ENCODE assay signal across 30 cellular contexts in genomic region chr10:123100030-123100762, GRCh38. TPM values are rescaled to one million over a fixed set of nuclear protein-coding genes. Genes with fewer than 3 reads are reported as not detected.
A peak's percentile ranks its signal among the peaks of the same experiment; 100 is the strongest.
DNase-seq lines count a peak whose midpoint lies in the region; ATAC-seq and TF ChIP-seq lines count a peak whose summit lies in the region.
"Had no signal": no experiment of that assay in that cellular context is flagged by ENCODE, and none has a peak within 500 bp of the region (broad histone marks: within the 10 kb centered on the region; RNA-seq: fewer than 3 reads in every experiment).

No MANE protein-coding gene starts in this region.

- POLR2A ChIA-PET in WTC11 (lab: Charles Lee): no interaction called here

- H3K4me3 Mint-ChIP-seq in GM23338: no peak overlapping the region
- no peak overlapping the region for H3K4me3 Mint-ChIP-seq in WTC11
- H3K4me3 Mint-ChIP-seq: activated CD4-positive, alpha-beta T cell treated with anti-CD3 and anti-CD28 coated beads, Interleukin-2, amount 10 ng/mL, durations not matched to agents 24 days and 14 days; activated naive CD8-positive, alpha-beta T cell treated with anti-CD3 and anti-CD28 coated beads, Interleukin-2, amount 50 U/mL, for 24 hours; activated T-cell treated with anti-CD3 and anti-CD28 coated beads, Interleukin-2, amount 50 U/mL, for 24 hours; CD4-positive, alpha-beta memory T cell; stimulated activated memory B cell treated with anti-CD40 and anti-IgM and Interleukin-4, amounts not matched to agents 10 μg/mL and 1 μg/mL and 100 μg/mL, for 72 hours had no signal

- peak; percentile 15 for DNase-seq in GM23338 (ENCODE audit: low spot score)
- DNase-seq in NAMALWA (ENCODE audit: low spot score): peak; percentile 8
- DNase-seq in WTC11 (ENCODE audit: low spot score): no peak
- DNase-seq in testis: peak; percentile 81
- DNase-seq in NCI-H524 (lab: John Stamatoyannopoulos, UW): no peak
- no peak for DNase-seq in NCI-H1436 (lab: John Stamatoyannopoulos, UW)
- DNase-seq: activated CD4-positive, alpha-beta T cell treated with anti-CD3 and anti-CD28 coated beads, Interleukin-2, amount 10 ng/mL, durations not matched to agents 24 days and 14 days; activated naive CD8-positive, alpha-beta T cell treated with anti-CD3 and anti-CD28 coated beads, Interleukin-2, amount 50 U/mL, for 24 hours; activated T-cell treated with anti-CD3 and anti-CD28 coated beads, Interleukin-2, amount 50 U/mL, for 24 hours; CD4-positive, alpha-beta memory T cell; EL; hippocampal formation; mesenchymal stem cell; NCI-H1048; NCI-H1694 treated with DMSO at 0.1 percent for 48 hours; NCI-H526; posterior cingulate gyrus; stimulated activated CD4-positive, alpha-beta T cell treated with anti-CD3 and anti-CD28 coated beads, Interleukin-12 subunit alpha, Interleukin-12 subunit beta, amount 100 ng/mL, for 4 hours; stimulated activated CD4-positive, alpha-beta T cell treated with anti-CD3 and anti-CD28 coated beads, Interleukin-4, amount 100 ng/mL, for 4 hours had no signal

- H3K4me3 ChIP-seq in GM23338: no peak overlapping the region
- H3K4me3 ChIP-seq in testis: peak overlapping the region in 1 of 2 donors; percentile 17
- H3K4me3 ChIP-seq: HAP-1, suprapubic skin had no signal

- H3K27ac ChIP-seq in GM23338 (ENCODE audit: low read depth): no peak overlapping the region
- H3K27ac ChIP-seq in testis: no peak overlapping the region
- H3K27ac ChIP-seq: suprapubic skin, VCaP had no signal

- TF ChIP-seq CTCF in GM23338 (conservative IDR thresholded peaks at IDR 0.05; ENCODE audit: low read depth in 2 of 2): no peak
- no peak for TF ChIP-seq CTCF in WTC11 (IDR thresholded peaks at IDR 0.05)
- TF ChIP-seq CTCF in testis (IDR thresholded peaks at IDR 0.05): no peak

- H3K9me3 ChIP-seq in testis: no peaks in the 10 kb centered on the region
- H3K9me3 ChIP-seq: HAP-1, suprapubic skin had no signal

- H3K9me2 ChIP-seq in GM23338 (ENCODE audit: insufficient read depth): no peaks in the 10 kb centered on the region

- no peaks in the 10 kb centered on the region for H3F3A ChIP-seq in GM23338 (replicated peaks; ENCODE audit: low read depth)

- no peaks in the 10 kb centered on the region for H3K27me3 ChIP-seq in GM23338 (ENCODE audit: insufficient read depth)
- H3K27me3 ChIP-seq in testis: no peaks in the 10 kb centered on the region

- ATAC-seq in GM23338 (no peak), WTC11 (peak; percentile 51), HG02885 (IDR thresholded peaks at IDR 0.05; ENCODE audit: poor library complexity, unreplicated experiment) (no peak)
- ATAC-seq: activated naive CD8-positive, alpha-beta T cell treated with anti-CD3 and anti-CD28 coated beads, Interleukin-2, amount 50 U/mL, for 24 hours; left lobe of liver; sciatic nerve; stimulated activated memory B cell treated with anti-CD40 and anti-IgM and Interleukin-4, amounts not matched to agents 10 μg/mL and 1 μg/mL and 100 μg/mL, for 72 hours had no signal

- no peak for TF ChIP-seq POLR2A in testis (IDR thresholded peaks at IDR 0.05)

- no peaks in the 10 kb centered on the region for H3K79me2 ChIP-seq in GM23338 (replicated peaks; ENCODE audit: insufficient read depth)

- H3K4me1 Mint-ChIP-seq in GM23338 (peaks cover 19% of the 10 kb centered on the region), WTC11 (peaks cover 24% of the 10 kb centered on the region)
- H3K4me1 Mint-ChIP-seq: activated CD4-positive, alpha-beta T cell treated with anti-CD3 and anti-CD28 coated beads, Interleukin-2, amount 10 ng/mL, durations not matched to agents 24 days and 14 days; activated naive CD8-positive, alpha-beta T cell treated with anti-CD3 and anti-CD28 coated beads, Interleukin-2, amount 50 U/mL, for 24 hours; CD4-positive, alpha-beta memory T cell; stimulated activated memory B cell treated with anti-CD40 and anti-IgM and Interleukin-4, amounts not matched to agents 10 μg/mL and 1 μg/mL and 100 μg/mL, for 72 hours had no signal

- H3K36me3 Mint-ChIP-seq in GM23338 (ENCODE audit: low read depth): no peaks in the 10 kb centered on the region
- H3K36me3 Mint-ChIP-seq in WTC11: no peaks in the 10 kb centered on the region
- H3K36me3 Mint-ChIP-seq: CD4-positive, alpha-beta memory T cell; stimulated activated memory B cell treated with anti-CD40 and anti-IgM and Interleukin-4, amounts not matched to agents 10 μg/mL and 1 μg/mL and 100 μg/mL, for 72 hours had no signal

- H3K27me3 Mint-ChIP-seq in GM23338 (ENCODE audit: insufficient read depth, low read depth, poor library complexity) (peaks cover 9% of the 10 kb centered on the region), WTC11 (ENCODE audit: low read depth) (peaks cover 13% of the 10 kb centered on the region; the same call in 1 of the 2 replicates)
- H3K27me3 Mint-ChIP-seq: activated CD4-positive, alpha-beta T cell treated with anti-CD3 and anti-CD28 coated beads, Interleukin-2, amount 10 ng/mL, durations not matched to agents 24 days and 14 days had no signal

- CTCF ChIA-PET in WTC11 (lab: Charles Lee): interaction anchor here (0.7 kb wide), 1 partner anchor 15 kb away, joined by 3 read pairs; no protein-coding TSS in a partner anchor

- no peak overlapping the region for H3K4me2 ChIP-seq in GM23338

- H3K36me3 ChIP-seq in GM23338 (ENCODE audit: insufficient read depth): no peaks in the 10 kb centered on the region
- H3K36me3 ChIP-seq in testis (ENCODE audit: low read depth, missing control alignments): no peaks in the 10 kb centered on the region
- H3K36me3 ChIP-seq: HAP-1, suprapubic skin had no signal

- no peaks in the 10 kb centered on the region for H4K20me1 ChIP-seq in GM23338 (replicated peaks; ENCODE audit: insufficient read depth)

- no peak overlapping the region for H2AFZ ChIP-seq in GM23338

- intact Hi-C loops in testis (cut with DNase I; ENCODE audit: low total_unique reads): no loop called here

- H3K9me3 Mint-ChIP-seq in GM23338 (no peaks in the 10 kb centered on the region), WTC11 (no peaks in the 10 kb centered on the region)
- H3K9me3 Mint-ChIP-seq: activated CD4-positive, alpha-beta T cell treated with anti-CD3 and anti-CD28 coated beads, Interleukin-2, amount 10 ng/mL, durations not matched to agents 24 days and 14 days; activated naive CD8-positive, alpha-beta T cell treated with anti-CD3 and anti-CD28 coated beads, Interleukin-2, amount 50 U/mL, for 24 hours; activated T-cell treated with anti-CD3 and anti-CD28 coated beads, Interleukin-2, amount 50 U/mL, for 24 hours; CD4-positive, alpha-beta memory T cell; stimulated activated memory B cell treated with anti-CD40 and anti-IgM and Interleukin-4, amounts not matched to agents 10 μg/mL and 1 μg/mL and 100 μg/mL, for 72 hours had no signal

- peaks cover 13% of the 10 kb centered on the region; the same call in 1 of the 2 replicates for H3K4me1 ChIP-seq in GM23338 (ENCODE audit: insufficient read depth)
- H3K4me1 ChIP-seq in testis: no peaks in the 10 kb centered on the region
- H3K4me1 ChIP-seq: HAP-1, suprapubic skin had no signal

- 59 to 67% methylated on average over 7 of the region's 7 CpGs for WGBS in testis, 2 donors

- H3K27ac Mint-ChIP-seq in GM23338 (no peak overlapping the region), WTC11 (no peak overlapping the region)
- H3K27ac Mint-ChIP-seq: activated CD4-positive, alpha-beta T cell treated with anti-CD3 and anti-CD28 coated beads, Interleukin-2, amount 10 ng/mL, durations not matched to agents 24 days and 14 days; activated naive CD8-positive, alpha-beta T cell treated with anti-CD3 and anti-CD28 coated beads, Interleukin-2, amount 50 U/mL, for 24 hours; activated T-cell treated with anti-CD3 and anti-CD28 coated beads, Interleukin-2, amount 50 U/mL, for 24 hours; stimulated activated memory B cell treated with anti-CD40 and anti-IgM and Interleukin-4, amounts not matched to agents 10 μg/mL and 1 μg/mL and 100 μg/mL, for 72 hours had no signal

TF ChIP-seq in GM23338, 12 proteins besides CTCF, POLR2A, EP300 and RAD21 (continues in another document):
- no peak for TF ChIP-seq POLR2AphosphoS5 (IDR thresholded peaks at IDR 0.05; ENCODE audit: low read depth)
- TF ChIP-seq ZNF114 (CRISPR knock-in tag; IDR thresholded peaks at IDR 0.05): no peak
- no peak for TF ChIP-seq ZNF331 (CRISPR knock-in tag; IDR thresholded peaks at IDR 0.05; ENCODE audit: low read depth)
- no peak for TF ChIP-seq CREB1 (CRISPR knock-in tag; IDR thresholded peaks at IDR 0.05; ENCODE audit: low read depth)
- TF ChIP-seq NANOG (IDR thresholded peaks at IDR 0.05; ENCODE audit: borderline replicate concordance): no peak

TF ChIP-seq in WTC11, 78 proteins besides CTCF, POLR2A, EP300 and RAD21:
- TF ChIP-seq SP1 (CRISPR knock-in tag; conservative IDR thresholded peaks at IDR 0.05) (no peak), NFYB (CRISPR knock-in tag; conservative IDR thresholded peaks at IDR 0.05; ENCODE audit: low read depth) (0 out of 2 replicates have a peak, but pooled peaks have one; percentile 22)

RNA-seq across cellular contexts. Expression of gene HMX3, which starts 35.6 kb away (rescaled TPM):
- 0.23 and 0.35 TPM in 2 replicates for total RNA-seq in GM23338 (2014; rRNA removed; shearing (Covaris generic))
- polyA plus RNA-seq in GM23338 (2016; fragmentation: Nextera tagmentation; extraction: Ambion mirVana) (not detected in 2 replicates), testis (ENCODE audit: insufficient read depth, low read depth, low replicate concordance) (not detected)
- total RNA-seq in WTC11 (2021) (0.23 TPM in 1 of 3 replicates, not detected in the others), testis (under 1 TPM; 0.25 to 0.55 TPM)
- total RNA-seq: activated CD4-positive, alpha-beta T cell treated with anti-CD3 and anti-CD28 coated beads, Interleukin-2, amount 10 ng/mL, durations not matched to agents 24 days and 14 days; CD4-positive, alpha-beta memory T cell; dermis microvascular lymphatic vessel endothelial cell; endothelial cell of umbilical vein; sciatic nerve; suprapubic skin; T-helper 2 cell treated with Interferon-gamma antibody and Interleukin-4, amounts not matched to agents 100 ng/mL and 5 ng/mL, for 36 hours; urinary bladder had no signal
- polyA plus RNA-seq: CD4-positive, alpha-beta memory T cell; endothelial cell of umbilical vein; urinary bladder had no signal

RNA-seq across cellular contexts. Expression of gene HMX2, which starts 47.7 kb away (rescaled TPM):
- total RNA-seq in GM23338 (2014; rRNA removed; shearing (Covaris generic)): 0.97 and 2.6 TPM in 2 replicates
- polyA plus RNA-seq in GM23338 (2016; fragmentation: Nextera tagmentation; extraction: Ambion mirVana) (3.1 and 3.4 TPM in 2 replicates), testis (ENCODE audit: insufficient read depth, low read depth, low replicate concordance) (not detected)
- total RNA-seq in WTC11 (2021) (0.59 to 1.7 TPM (median 1.4 TPM) in 3 replicates), testis (under 1 TPM; 0.19 to 0.47 TPM)
- total RNA-seq: activated CD4-positive, alpha-beta T cell treated with anti-CD3 and anti-CD28 coated beads, Interleukin-2, amount 10 ng/mL, durations not matched to agents 24 days and 14 days; CD4-positive, alpha-beta memory T cell; dermis microvascular lymphatic vessel endothelial cell; endothelial cell of umbilical vein; left lobe of liver; sciatic nerve; suprapubic skin; T-helper 2 cell treated with Interferon-gamma antibody and Interleukin-4, amounts not matched to agents 100 ng/mL and 5 ng/mL, for 36 hours; urinary bladder had no signal
- polyA plus RNA-seq: CD4-positive, alpha-beta memory T cell; endothelial cell of umbilical vein; urinary bladder had no signal

RNA-seq across cellular contexts. Expression of gene BUB3, which starts 54.0 kb away (rescaled TPM):
- 272 and 361 TPM in 2 replicates for total RNA-seq in GM23338 (2014; rRNA removed; shearing (Covaris generic))
- polyA plus RNA-seq in GM23338 (2016; fragmentation: Nextera tagmentation; extraction: Ambion mirVana): 197 and 243 TPM in 2 replicates
- 180 to 192 TPM (median 186 TPM) in 3 replicates for total RNA-seq in WTC11 (2021)
- 10 to 100 TPM; 78.7 to 96.0 TPM for total RNA-seq in testis
- 148 TPM for polyA plus RNA-seq in testis (ENCODE audit: insufficient read depth, low read depth, low replicate concordance)

Comparison
In these comparisons a context has a peak if more than half of its experiments do, and no peak if none do; other contexts are left out.
1. DNase-seq: peak in GM23338 (single experiment), NAMALWA (single experiment) and testis (single experiment); none in WTC11 (single experiment), NCI-H524 (0 of 2) and NCI-H1436 (single experiment).